Comparison of ENCODE assay signal across 2 cellular contexts in the genomic region with DNA sequence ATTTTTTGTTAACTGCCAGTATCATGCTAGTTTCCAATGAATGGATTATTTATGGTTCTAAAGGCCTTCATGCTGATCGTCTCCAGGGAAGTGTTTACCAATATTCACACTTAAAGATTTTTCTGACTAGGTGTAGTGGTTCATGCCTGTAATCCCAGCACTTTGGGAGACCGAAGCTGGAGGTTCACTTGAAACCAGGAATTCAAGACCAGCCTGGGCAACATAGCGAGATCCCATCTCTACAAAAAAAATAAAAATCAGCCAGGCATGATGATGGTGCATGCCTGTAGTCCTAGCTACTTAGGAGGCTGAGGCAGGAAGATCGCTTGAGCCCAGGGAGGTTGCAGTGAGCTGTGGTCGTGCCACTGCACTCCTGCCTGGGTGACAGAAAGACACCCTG.
A peak's percentile ranks its signal among the peaks of the same experiment; 100 is the strongest.
TF ChIP-seq lines count a peak whose summit lies in the region.

No MANE protein-coding gene starts in this region.

TF ChIP-seq in HEK293, 187 proteins besides CTCF, POLR2A, EP300 and RAD21:
- no peak for TF ChIP-seq ZNF354C (tag by site-specific recombination; IDR thresholded peaks at IDR 0.05; ENCODE audit: borderline replicate concordance, low read depth)
- TF ChIP-seq ZNF121 (tag by site-specific recombination; IDR thresholded peaks at IDR 0.05): peak; percentile 59; the same call in 1 of the 2 replicates

TF ChIP-seq in K562, 482 proteins besides CTCF, POLR2A, EP300 and RAD21:
- no peak for TF ChIP-seq ZNF444 (CRISPR knock-in tag; IDR thresholded peaks at IDR 0.05)
- TF ChIP-seq CCNT2 (IDR thresholded peaks at IDR 0.05; ENCODE audit: borderline replicate concordance, extremely low read depth, insufficient read length, low read depth, low read length): no peak
- TF ChIP-seq RBM15 (IDR thresholded peaks at IDR 0.05; ENCODE audit: insufficient read depth, low read length): no peak
- no peak for TF ChIP-seq TAF1 (IDR thresholded peaks at IDR 0.05; ENCODE audit: control insufficient read depth, extremely low read depth, insufficient read depth, low read length, severe bottlenecking)
- no peak for TF ChIP-seq U2AF2 (optimal IDR thresholded peaks at IDR 0.05; ENCODE audit: low read depth, low read length)
- TF ChIP-seq DLX4 (CRISPR knock-in tag; IDR thresholded peaks at IDR 0.05): no peak
- peak; percentile 4 for TF ChIP-seq RBM25 (IDR thresholded peaks at IDR 0.05; ENCODE audit: low read depth, low read length, severe bottlenecking)
- TF ChIP-seq PCBP1 (IDR thresholded peaks at IDR 0.05; ENCODE audit: low read depth, low read length, poor library complexity, severe bottlenecking): no peak
TF ChIP-seq in K562: peak in this region for 1.
